ENCODE assay signal across 24 cellular contexts in the genomic region with DNA sequence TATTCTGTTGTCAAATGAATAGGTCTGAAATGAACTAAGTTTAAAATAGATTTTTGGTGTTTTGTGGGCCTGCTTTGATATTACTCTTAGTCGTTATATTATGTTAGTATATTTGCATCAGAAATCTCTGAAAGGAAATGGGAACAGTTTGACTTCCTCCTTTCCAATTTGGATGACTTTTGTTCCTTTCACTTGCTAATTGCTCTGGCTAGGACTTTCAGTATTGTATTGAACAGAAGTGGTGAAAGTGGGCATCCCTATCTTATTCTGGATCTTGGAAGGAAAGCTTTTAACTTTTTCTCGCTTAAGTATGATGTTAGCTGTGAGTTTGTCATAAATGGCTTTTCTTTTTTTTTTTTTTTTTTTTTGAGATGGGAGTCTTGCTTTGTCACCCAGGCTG.
DNase-seq lines count a peak whose midpoint lies in the region; ATAC-seq and TF ChIP-seq lines count a peak whose summit lies in the region.
"Had no signal": no experiment of that assay in that cellular context is flagged by ENCODE, and none has a peak within 500 bp of the region (broad histone marks: within the 10 kb centered on the region; RNA-seq: fewer than 3 reads in every experiment).

No MANE protein-coding gene starts in this region.

- peaks cover 38% of the 10 kb centered on the region for H3K36me3 Mint-ChIP-seq in GM23338 (ENCODE audit: low read depth)
- H3K36me3 Mint-ChIP-seq in endothelial cell (ENCODE audit: low read depth, unreplicated experiment), result peaks cover 7% of the 10 kb centered on the region
- H3K36me3 Mint-ChIP-seq in neural progenitor cell, result no peaks in the 10 kb centered on the region
- no peaks in the 10 kb centered on the region for H3K36me3 Mint-ChIP-seq in activated T-helper 17 cell treated with anti-CD3 and anti-CD28 coated beads, Interleukin-2, amount 50 U/mL, for 72 hours (ENCODE audit: low read depth)
- H3K36me3 Mint-ChIP-seq: CD4-positive, alpha-beta memory T cell had no signal

- peaks cover 39% of the 10 kb centered on the region for H3K27me3 Mint-ChIP-seq in GM23338 (ENCODE audit: insufficient read depth, low read depth, poor library complexity)
- H3K27me3 Mint-ChIP-seq in endothelial cell (ENCODE audit: unreplicated experiment), result peaks cover 6% of the 10 kb centered on the region
- peaks cover 4% of the 10 kb centered on the region for H3K27me3 Mint-ChIP-seq in neural progenitor cell (ENCODE audit: insufficient read depth, low read depth)
- H3K27me3 Mint-ChIP-seq in activated T-helper 17 cell treated with anti-CD3 and anti-CD28 coated beads, Interleukin-2, amount 50 U/mL, for 72 hours, result no peaks in the 10 kb centered on the region

- H3K4me1 Mint-ChIP-seq in GM23338 (peaks cover 45% of the 10 kb centered on the region), endothelial cell (ENCODE audit: unreplicated experiment) (peaks cover 37% of the 10 kb centered on the region), neural progenitor cell (peaks cover 2% of the 10 kb centered on the region)
- H3K4me1 Mint-ChIP-seq in activated T-helper 17 cell treated with anti-CD3 and anti-CD28 coated beads, Interleukin-2, amount 50 U/mL, for 72 hours, result no peaks in the 10 kb centered on the region
- H3K4me1 Mint-ChIP-seq: CD4-positive, alpha-beta memory T cell had no signal

- H3K27ac ChIP-seq in GM23338 (ENCODE audit: low read depth), result peak overlapping the region; percentile 96
- H3K27ac ChIP-seq in HUES6 (ENCODE audit: low read depth, low read length), result peak overlapping the region; percentile 97
- no peak overlapping the region for H3K27ac ChIP-seq in neural progenitor cell
- no peak overlapping the region for H3K27ac ChIP-seq in lower lobe of right lung
- no peak overlapping the region for H3K27ac ChIP-seq in left ventricle myocardium inferior (replicated peaks)
- H3K27ac ChIP-seq: A549 had no signal

- H3F3A ChIP-seq in GM23338 (replicated peaks; ENCODE audit: low read depth) (0 out of 2 replicates have a peak, but pooled peaks cover 7% of the 10 kb centered on the region), neural progenitor cell (ENCODE audit: low read depth) (peaks cover 22% of the 10 kb centered on the region)

- peak overlapping the region; percentile 84 for H3K9ac ChIP-seq in HUES6 (ENCODE audit: low read length)
- H3K9ac ChIP-seq in neural progenitor cell, result no peak overlapping the region
- H3K9ac ChIP-seq: SK-N-SH had no signal

- H3K9me3 Mint-ChIP-seq in GM23338 (peaks cover 33% of the 10 kb centered on the region), endothelial cell (ENCODE audit: unreplicated experiment) (no peaks in the 10 kb centered on the region), neural progenitor cell (peaks cover 15% of the 10 kb centered on the region)
- no peaks in the 10 kb centered on the region for H3K9me3 Mint-ChIP-seq in activated T-helper 17 cell treated with anti-CD3 and anti-CD28 coated beads, Interleukin-2, amount 50 U/mL, for 72 hours
- H3K9me3 Mint-ChIP-seq: HFFc6 had no signal

- intact Hi-C loops in lower lobe of right lung (cut with DNase I), result no loop called here
- intact Hi-C loops in left ventricle myocardium inferior (cut with micrococcal nuclease), result no loop called here

- H3K4me3 ChIP-seq in GM23338, result peak overlapping the region; percentile 83
- H3K4me3 ChIP-seq in HUES6 (ENCODE audit: low read depth, low read length), result peak overlapping the region; percentile 53
- no peak overlapping the region for H3K4me3 ChIP-seq in neural progenitor cell
- H3K4me3 ChIP-seq in lower lobe of right lung, result no peak overlapping the region
- no peak overlapping the region for H3K4me3 ChIP-seq in left ventricle myocardium inferior
- H3K4me3 ChIP-seq: A549 had no signal

- TF ChIP-seq CTCF in GM23338 (conservative IDR thresholded peaks at IDR 0.05; ENCODE audit: low read depth in 2 of 2), result no peak
- no peak for TF ChIP-seq CTCF in endothelial cell (IDR thresholded peaks at IDR 0.05; ENCODE audit: unreplicated experiment)
- TF ChIP-seq CTCF in neural progenitor cell (IDR thresholded peaks at IDR 0.05), result no peak
- TF ChIP-seq CTCF in lower lobe of right lung (IDR thresholded peaks at IDR 0.05), result no peak
- TF ChIP-seq CTCF in left ventricle myocardium inferior (IDR thresholded peaks at IDR 0.05; ENCODE audit: borderline replicate concordance), result no peak

- H3K4me2 ChIP-seq in GM23338, result peak overlapping the region; percentile 72
- H3K4me2 ChIP-seq in neural progenitor cell, result peak overlapping the region; percentile 0
- H3K4me2 ChIP-seq: A549, SK-N-SH had no signal

- peak overlapping the region; percentile 99 for H3K27ac Mint-ChIP-seq in GM23338
- peak overlapping the region; percentile 33 for H3K27ac Mint-ChIP-seq in endothelial cell (ENCODE audit: unreplicated experiment)
- no peak overlapping the region for H3K27ac Mint-ChIP-seq in neural progenitor cell
- H3K27ac Mint-ChIP-seq in activated T-helper 17 cell treated with anti-CD3 and anti-CD28 coated beads, Interleukin-2, amount 50 U/mL, for 72 hours, result no peak overlapping the region
- H3K27ac Mint-ChIP-seq: CD4-positive, alpha-beta memory T cell; HFFc6 had no signal

- no peaks in the 10 kb centered on the region for H3K9me3 ChIP-seq in HUES6 (ENCODE audit: control insufficient read depth, insufficient read depth, low read depth, low read length)
- no peaks in the 10 kb centered on the region for H3K9me3 ChIP-seq in neural progenitor cell (ENCODE audit: low read depth)
- H3K9me3 ChIP-seq in lower lobe of right lung, result no peaks in the 10 kb centered on the region
- H3K9me3 ChIP-seq in left ventricle myocardium inferior (replicated peaks), result no peaks in the 10 kb centered on the region
- H3K9me3 ChIP-seq: A549, Caco-2, SK-N-SH had no signal

- no peaks in the 10 kb centered on the region for H3K9me2 ChIP-seq in GM23338 (ENCODE audit: insufficient read depth)
- H3K9me2 ChIP-seq: SK-N-SH had no signal

- ATAC-seq in GM23338, result peak; percentile 73
- ATAC-seq in lower lobe of right lung, result no peak
- ATAC-seq in activated T-helper 17 cell treated with anti-CD3 and anti-CD28 coated beads, Interleukin-2, amount 50 U/mL, for 72 hours (replicated peaks), result no peak
- ATAC-seq: A549, HepG2, PC-3 had no signal

- peak overlapping the region; percentile 100 for H3K4me3 Mint-ChIP-seq in GM23338
- no peak overlapping the region for H3K4me3 Mint-ChIP-seq in endothelial cell (ENCODE audit: unreplicated experiment)
- H3K4me3 Mint-ChIP-seq in neural progenitor cell, result no peak overlapping the region
- no peak overlapping the region for H3K4me3 Mint-ChIP-seq in activated T-helper 17 cell treated with anti-CD3 and anti-CD28 coated beads, Interleukin-2, amount 50 U/mL, for 72 hours
- H3K4me3 Mint-ChIP-seq: CD4-positive, alpha-beta memory T cell; HFFc6 had no signal

- H3K4me1 ChIP-seq in GM23338 (ENCODE audit: insufficient read depth), result peaks cover 53% of the 10 kb centered on the region
- peaks cover 48% of the 10 kb centered on the region for H3K4me1 ChIP-seq in HUES6 (ENCODE audit: control insufficient read depth, insufficient read depth, low read length)
- peaks cover 39% of the 10 kb centered on the region for H3K4me1 ChIP-seq in neural progenitor cell
- H3K4me1 ChIP-seq in lower lobe of right lung, result no peaks in the 10 kb centered on the region
- H3K4me1 ChIP-seq in left ventricle myocardium inferior, result no peaks in the 10 kb centered on the region
- H3K4me1 ChIP-seq: A549 had no signal

- H3K27me3 ChIP-seq in GM23338 (ENCODE audit: insufficient read depth), result no peaks in the 10 kb centered on the region
- H3K27me3 ChIP-seq in HUES6 (ENCODE audit: control insufficient read depth, insufficient read depth, low read length), result no peaks in the 10 kb centered on the region
- H3K27me3 ChIP-seq in neural progenitor cell, result no peaks in the 10 kb centered on the region
- no peaks in the 10 kb centered on the region for H3K27me3 ChIP-seq in lower lobe of right lung (ENCODE audit: low read depth)
- H3K27me3 ChIP-seq in left ventricle myocardium inferior (ENCODE audit: low read depth), result no peaks in the 10 kb centered on the region

- H3K36me3 ChIP-seq in GM23338 (ENCODE audit: insufficient read depth), result peaks cover 16% of the 10 kb centered on the region; the same call in 1 of the 2 replicates
- peaks cover 19% of the 10 kb centered on the region for H3K36me3 ChIP-seq in HUES6 (ENCODE audit: control insufficient read depth, insufficient read depth, low read length)
- H3K36me3 ChIP-seq in neural progenitor cell, result no peaks in the 10 kb centered on the region
- H3K36me3 ChIP-seq in lower lobe of right lung, result no peaks in the 10 kb centered on the region
- H3K36me3 ChIP-seq in left ventricle myocardium inferior, result no peaks in the 10 kb centered on the region

- peaks cover 71% of the 10 kb centered on the region for H3K79me2 ChIP-seq in GM23338 (replicated peaks; ENCODE audit: insufficient read depth)
- H3K79me2 ChIP-seq in neural progenitor cell (ENCODE audit: low read depth), result no peaks in the 10 kb centered on the region

- H4K20me1 ChIP-seq in GM23338 (replicated peaks; ENCODE audit: insufficient read depth) (no peaks in the 10 kb centered on the region), neural progenitor cell (ENCODE audit: low read depth) (no peaks in the 10 kb centered on the region)

- DNase-seq in GM23338 (ENCODE audit: low spot score), result peak; percentile 60
- no peak for DNase-seq in endothelial cell (ENCODE audit: low spot score)
- no peak for DNase-seq in neural progenitor cell (ENCODE audit: low spot score)
- DNase-seq in lower lobe of right lung, result no peak
- DNase-seq in left ventricle myocardium inferior, result no peak
- DNase-seq: C1 segment of cervical spinal cord; Caco-2; CD4-positive, alpha-beta memory T cell; EL; GF-D8; HFFc6; Karpas-422; NCI-H1092; NCI-H1417 treated with DMSO at 0.1 percent for 48 hours; NCI-H1694 treated with DMSO at 0.1 percent for 48 hours; NCI-H2081 treated with DMSO at 0.1 percent for 48 hours; NCI-H524; NCI-H774; PC-3; SK-N-SH had no signal

- H2AFZ ChIP-seq in GM23338 (no peak overlapping the region), neural progenitor cell (replicated peaks) (no peak overlapping the region)

TF ChIP-seq in GM23338, 12 proteins besides CTCF, POLR2A, EP300 and RAD21:
- 0 out of 2 replicates have a peak, but pooled peaks have one; percentile 27 for TF ChIP-seq POLR2AphosphoS5 (IDR thresholded peaks at IDR 0.05; ENCODE audit: low read depth)
- no peak for TF ChIP-seq ZNF331 (CRISPR knock-in tag; IDR thresholded peaks at IDR 0.05; ENCODE audit: low read depth)
- TF ChIP-seq, protein P1, sequence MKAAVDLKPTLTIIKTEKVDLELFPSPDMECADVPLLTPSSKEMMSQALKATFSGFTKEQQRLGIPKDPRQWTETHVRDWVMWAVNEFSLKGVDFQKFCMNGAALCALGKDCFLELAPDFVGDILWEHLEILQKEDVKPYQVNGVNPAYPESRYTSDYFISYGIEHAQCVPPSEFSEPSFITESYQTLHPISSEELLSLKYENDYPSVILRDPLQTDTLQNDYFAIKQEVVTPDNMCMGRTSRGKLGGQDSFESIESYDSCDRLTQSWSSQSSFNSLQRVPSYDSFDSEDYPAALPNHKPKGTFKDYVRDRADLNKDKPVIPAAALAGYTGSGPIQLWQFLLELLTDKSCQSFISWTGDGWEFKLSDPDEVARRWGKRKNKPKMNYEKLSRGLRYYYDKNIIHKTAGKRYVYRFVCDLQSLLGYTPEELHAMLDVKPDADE (IDR thresholded peaks at IDR 0.05), result peak; percentile 71
- peak; percentile 88 for TF ChIP-seq NANOG (IDR thresholded peaks at IDR 0.05; ENCODE audit: borderline replicate concordance)
- no peak for TF ChIP-seq CREB1 (CRISPR knock-in tag; IDR thresholded peaks at IDR 0.05; ENCODE audit: low read depth)

Comparison
In these comparisons a context has a peak if more than half of its experiments do, and no peak if none do; other contexts are left out.
1. H3K27ac ChIP-seq: peak in GM23338 (single experiment) and HUES6 (single experiment); none in neural progenitor cell (single experiment), lower lobe of right lung (single experiment) and left ventricle myocardium inferior (single experiment).
2. H3K4me3 ChIP-seq: peak in GM23338 (single experiment) and HUES6 (single experiment); none in neural progenitor cell (single experiment), lower lobe of right lung (single experiment) and left ventricle myocardium inferior (single experiment).
3. H3K27ac Mint-ChIP-seq: peak in GM23338 (single experiment) and endothelial cell (single experiment); none in neural progenitor cell (single experiment) and activated T-helper 17 cell treated with anti-CD3 and anti-CD28 coated beads, Interleukin-2, amount 50 U/mL, for 72 hours (single experiment).